16 cellular contexts compared by ENCODE assay signal in the genomic region with DNA sequence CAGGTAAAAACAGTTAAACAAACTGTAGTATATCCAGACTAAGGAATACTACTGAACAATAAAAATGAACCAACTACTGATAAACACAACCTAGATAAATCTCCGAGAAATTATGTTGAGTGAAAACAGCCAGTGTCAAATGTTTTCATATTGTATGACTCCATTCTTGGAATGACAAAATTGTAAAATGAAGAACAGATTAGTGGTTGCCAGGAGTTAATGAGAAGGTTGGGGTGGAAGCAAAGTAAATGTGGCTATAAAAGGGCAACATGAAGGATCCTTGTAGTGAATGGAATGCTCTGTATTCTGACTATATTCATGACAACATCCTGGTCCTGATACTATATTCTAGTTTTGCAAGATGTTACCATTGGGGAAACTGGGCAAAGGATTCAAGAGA. TPM values are rescaled to one million over a fixed set of nuclear protein-coding genes. Genes with fewer than 3 reads are reported as not detected.
A peak's percentile ranks its signal among the peaks of the same experiment; 100 is the strongest.
DNase-seq lines count a peak whose midpoint lies in the region; ATAC-seq and TF ChIP-seq lines count a peak whose summit lies in the region.
"Had no signal": no experiment of that assay in that cellular context is flagged by ENCODE, and none has a peak within 500 bp of the region (broad histone marks: within the 10 kb centered on the region; RNA-seq: fewer than 3 reads in every experiment).

No MANE protein-coding gene starts in this region.

- DNase-seq in BJ (ENCODE audit: low read depth) = peak; percentile 63
- peak; percentile 36 for DNase-seq in HFFc6
- peak; percentile 40 for DNase-seq in dedifferentiated amniotic fluid mesenchymal stem cell (ENCODE audit: extremely low spot score)
- DNase-seq in OCI-M1 (lab: John Stamatoyannopoulos, UW) = no peak
- no peak for DNase-seq in omental fat pad (ENCODE audit: low spot score)
- DNase-seq: brain microvascular endothelial cell, NCI-H2029 treated with DMSO at 0.1 percent for 48 hours, NCI-H510A, SHP77 had no signal

- no peak overlapping the region for H3K9ac ChIP-seq in rectal smooth muscle tissue (ENCODE audit: low read length)

- H3K27me3 ChIP-seq in BJ (ENCODE audit: control insufficient read depth, insufficient read depth, low read length) = no peaks in the 10 kb centered on the region
- no peaks in the 10 kb centered on the region for H3K27me3 ChIP-seq in rectal smooth muscle tissue (ENCODE audit: control insufficient read depth, insufficient read depth, low read length)
- H3K27me3 ChIP-seq: brain microvascular endothelial cell had no signal

- H3K27ac ChIP-seq in rectal smooth muscle tissue (ENCODE audit: low read depth, low read length) = peak overlapping the region; percentile 45
- H3K27ac ChIP-seq: brain microvascular endothelial cell, VCaP had no signal

- peaks cover 35% of the 10 kb centered on the region for H3K4me1 Mint-ChIP-seq in HFFc6 (ENCODE audit: low read depth)
- H3K4me1 Mint-ChIP-seq: neural crest cell had no signal

- H3K36me3 ChIP-seq in BJ (ENCODE audit: control insufficient read depth, insufficient read depth, low read length) = no peaks in the 10 kb centered on the region
- H3K36me3 ChIP-seq in rectal smooth muscle tissue (ENCODE audit: control insufficient read depth, insufficient read depth, low read length) = no peaks in the 10 kb centered on the region
- H3K36me3 ChIP-seq: brain microvascular endothelial cell had no signal

- H3K9me3 Mint-ChIP-seq in HFFc6 = peaks cover 10% of the 10 kb centered on the region

- TF ChIP-seq CTCF in BJ (IDR thresholded peaks at IDR 0.05; ENCODE audit: insufficient read depth, low read depth, low read length) = no peak
- TF ChIP-seq CTCF in HFFc6 (IDR thresholded peaks at IDR 0.05) = no peak
- TF ChIP-seq CTCF in omental fat pad (IDR thresholded peaks at IDR 0.05) = no peak

- peak overlapping the region; percentile 68 for H3K27ac Mint-ChIP-seq in HFFc6

- no peaks in the 10 kb centered on the region for H3K27me3 Mint-ChIP-seq in HFFc6 (ENCODE audit: insufficient read depth)

- H3K4me3 ChIP-seq in BJ (ENCODE audit: low read depth, low read length) (no peak overlapping the region), rectal smooth muscle tissue (ENCODE audit: low read length) (no peak overlapping the region)

- peak overlapping the region; percentile 11; the same call in 1 of the 2 replicates for H3K4me3 Mint-ChIP-seq in HFFc6
- H3K4me3 Mint-ChIP-seq: neural crest cell had no signal

- peaks cover 5% of the 10 kb centered on the region for H3K4me1 ChIP-seq in rectal smooth muscle tissue (ENCODE audit: control insufficient read depth, insufficient read depth, low read length)

- ATAC-seq in omental fat pad (ENCODE audit: low FRiP score) (no peak), GM18861 (IDR thresholded peaks at IDR 0.05; ENCODE audit: unreplicated experiment) (no peak)
- ATAC-seq: esophagus mucosa, HepG2 had no signal

- peaks cover 28% of the 10 kb centered on the region for H3K36me3 Mint-ChIP-seq in HFFc6 (ENCODE audit: low read depth)

- POLR2A ChIA-PET in BJ (lab: Charles Lee) = no interaction called here

- CTCF ChIA-PET in BJ (lab: Yijun Ruan, JAX) = interaction anchor here (0.8 to 1.5 kb wide), 3 partner anchors 23 to 71 kb away, joined by 3 to 4 read pairs (median 3); no protein-coding TSS in a partner anchor

RNA-seq across cellular contexts. Expression of gene ACKR4, which starts 27.5 kb away (rescaled TPM):
- 26.7 and 42.8 TPM in 2 replicates for polyA plus RNA-seq in BJ (2011; rRNA removed)
- 7.4 and 8.3 TPM in 2 replicates for polyA minus RNA-seq in BJ (2011; rRNA and poly(A)+ RNA removed)
- total RNA-seq in HFFc6 (2021; fragmentation: NEBNext Ultra II Directional; extraction: Animal tissue kit (Norgen Biotek cat#: 25700)) = 1 to 10 TPM in 5 of 6 experiments, under 1 TPM in 1; 0.78 to 8.4 (median 7.1) TPM
- 1 to 10 TPM in 3 of 4 donors, not detected in 1; 1.4 to 3.2 (median 2.8) TPM for total RNA-seq in omental fat pad
- total RNA-seq: esophagus mucosa; HepG2; neural crest cell; T-helper 1 cell treated with Interleukin-12 subunit alpha and Interleukin-12 subunit beta and Interleukin-4 antibody, amounts not matched to agents 30 ng/mL and 1 ng/mL, for 36 hours had no signal

Comparison
In these comparisons a context has a peak if more than half of its experiments do, and no peak if none do; other contexts are left out.
1. DNase-seq: peak in BJ (single experiment), HFFc6 (single experiment) and dedifferentiated amniotic fluid mesenchymal stem cell (single experiment); none in OCI-M1 (single experiment) and omental fat pad (single experiment).